22 cellular contexts compared by ENCODE assay signal in the genomic region with DNA sequence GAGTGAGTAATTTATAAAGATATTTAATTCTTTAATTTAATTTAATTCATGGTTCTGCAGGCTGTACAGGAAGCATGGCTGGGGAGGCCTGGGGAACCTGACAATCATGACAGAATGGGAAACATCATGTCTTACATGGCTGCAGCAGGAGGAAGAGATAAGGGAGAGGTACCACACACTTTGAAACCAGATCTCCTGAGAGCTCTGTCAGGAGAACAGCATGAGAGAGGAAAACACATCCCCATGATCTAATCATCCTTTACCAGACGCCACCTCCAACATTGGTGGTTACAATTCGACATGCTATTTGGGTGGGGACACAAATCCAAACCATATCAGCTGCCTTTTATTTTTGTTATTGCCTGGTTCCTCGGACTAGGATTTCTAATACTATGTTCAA.
"Had no signal": no experiment of that assay in that cellular context is flagged by ENCODE, and none has a peak within 500 bp of the region (broad histone marks: within the 10 kb centered on the region; RNA-seq: fewer than 3 reads in every experiment).

No MANE protein-coding gene starts in this region.

- ATAC-seq: activated CD4-positive, CD25-positive, alpha-beta regulatory T cell treated with anti-CD3 and anti-CD28 coated beads, Interleukin-2, amount 50 U/mL, for 24 hours; activated CD8-positive, alpha-beta memory T cell treated with anti-CD3 and anti-CD28 coated beads, Interleukin-2, amount 10 ng/mL, durations not matched to agents 7 days and 5 days; activated CD8-positive, alpha-beta T cell treated with anti-CD3 and anti-CD28 coated beads, Interleukin-2, amount 10 ng/mL, durations not matched to agents 7 days and 5 days; T-helper 17 cell had no signal

- H3K4me3 ChIP-seq: breast epithelium, SJSA1 had no signal

- H3K4me1 ChIP-seq: breast epithelium, SJSA1 had no signal

- H3K27ac ChIP-seq: breast epithelium, SJSA1 had no signal

- H3K27me3 ChIP-seq: SJSA1 had no signal

- H3K9me3 ChIP-seq: breast epithelium, SJSA1 had no signal

- DNase-seq: activated CD4-positive, alpha-beta T cell treated with anti-CD3 and anti-CD28 coated beads for 4 hours; activated CD8-positive, alpha-beta memory T cell treated with anti-CD3 and anti-CD28 coated beads, Interleukin-2, amount 10 ng/mL, durations not matched to agents 7 days and 5 days; activated CD8-positive, alpha-beta T cell treated with anti-CD3 and anti-CD28 coated beads, Interleukin-2, amount 10 ng/mL, durations not matched to agents 7 days and 5 days; activated effector memory CD4-positive, alpha-beta T cell treated with Interleukin-2 at 50 U/mL for 16 hours; activated naive CD4-positive, alpha-beta T cell; activated T-cell treated with anti-CD3 and anti-CD28 coated beads, Interleukin-2, amount 50 U/mL, for 24 hours; aorta; central memory CD4-positive, alpha-beta T cell; cortex of kidney; MM.1S; NCI-H1105; NCI-H1436 treated with DMSO at 0.1 percent for 48 hours; NCI-H187; NCI-H2081; NCI-H524 treated with DMSO at 0.1 percent for 48 hours; NCI-H82; SHP77; T-helper 17 cell; T-helper 9 cell had no signal

- H3K36me3 ChIP-seq: breast epithelium, SJSA1 had no signal
